Comparison of ENCODE assay signal across 24 cellular contexts in genomic region chr10:98621630-98622029, GRCh38.
DNase-seq lines count a peak whose midpoint lies in the region; FAIRE-seq and TF ChIP-seq lines count a peak whose summit lies in the region.
"Had no signal": no experiment of that assay in that cellular context is flagged by ENCODE, and none has a peak within 500 bp of the region (broad histone marks: within the 10 kb centered on the region; RNA-seq: fewer than 3 reads in every experiment).

No MANE protein-coding gene starts in this region.

- H3K9ac ChIP-seq in H9 (ENCODE audit: extremely low read depth, insufficient read length, low read length) (no peak overlapping the region), H1 (replicated peaks in 1 of 4; ENCODE audit: extremely low read depth in 1 of 4, low read depth in 3 of 4, low read length in 3 of 4) (no peak overlapping the region)

- peaks cover 29 to 40% of the 10 kb centered on the region in 2 experiments for H3K4me1 Mint-ChIP-seq in H9
- H3K4me1 Mint-ChIP-seq: CD4-positive, alpha-beta memory T cell had no signal

- no peak overlapping the region for H3K14ac ChIP-seq in H9 (ENCODE audit: insufficient read depth, low read length)
- no peak overlapping the region for H3K14ac ChIP-seq in H1 (ENCODE audit: insufficient read length)

- no peak for TF ChIP-seq POLR2A in H1 (IDR thresholded peaks at IDR 0.05; ENCODE audit: control extremely low read depth in 1 of 2, low read depth in 2 of 2, low read length in 2 of 2)

- H2AK5ac ChIP-seq in H9 (ENCODE audit: insufficient read length, low read length) (no peak overlapping the region), H1 (ENCODE audit: low read depth, low read length) (no peak overlapping the region)

- no peak overlapping the region for H3T11ph ChIP-seq in H9 (ENCODE audit: low read length)

- no peak overlapping the region for H2BK12ac ChIP-seq in H9 (ENCODE audit: insufficient read length, low read depth, low read length)
- H2BK12ac ChIP-seq in H1 (ENCODE audit: low read depth, low read length) = no peak overlapping the region

- H4K91ac ChIP-seq in H9 (ENCODE audit: insufficient read length, low read depth, low read length) (no peak overlapping the region), H1 (replicated peaks; ENCODE audit: insufficient read length, low read length) (peak overlapping the region; percentile 22)

- H3K27ac ChIP-seq in H9 (ENCODE audit: insufficient read length, low read depth, low read length) (peak overlapping the region; percentile 41), H1 (ENCODE audit: low read depth, low read length) (no peak overlapping the region), osteoblast (ENCODE audit: low read depth, low read length) (no peak overlapping the region)
- H3K27ac ChIP-seq: PC-9, SJCRH30 had no signal

- H2BK120ac ChIP-seq in H9 (ENCODE audit: low read depth, low read length, poor library complexity, severe bottlenecking) = no peak overlapping the region
- peak overlapping the region; percentile 60 for H2BK120ac ChIP-seq in H1 (replicated peaks; ENCODE audit: low read depth, low read length)

- POLR2A ChIA-PET in H1 (lab: Charles Lee; ENCODE audit: partially characterized antibody) = no interaction called here

- H3K27ac Mint-ChIP-seq in H9 = peak overlapping the region; percentile 41 to 82 (median 60); a peak in 5 of 7 replicates
- H3K27ac Mint-ChIP-seq: CD4-positive, alpha-beta memory T cell had no signal

- H3K4me1 ChIP-seq in H9 (ENCODE audit: insufficient read depth, low read length) = peaks cover 6% of the 10 kb centered on the region; the same call in 1 of the 2 replicates
- H3K4me1 ChIP-seq in H1 (replicated peaks in 1 of 4; ENCODE audit: control insufficient read depth in 3 of 4, insufficient read depth in 4 of 4, low read length in 3 of 4) = peaks cover 0 to 15% (median 9%) of the 10 kb centered on the region in 4 experiments; a peak in 4 of 7 replicates
- H3K4me1 ChIP-seq in osteoblast (ENCODE audit: insufficient read depth, low read length) = no peaks in the 10 kb centered on the region

- TF ChIP-seq CTCF in H9 (conservative IDR thresholded peaks at IDR 0.05) (no peak), H1 (IDR thresholded peaks at IDR 0.05; ENCODE audit: control extremely low read depth in 1 of 3, insufficient read depth in 1 of 3, low read depth in 1 of 3, low read length in 3 of 3) (no peak), osteoblast (IDR thresholded peaks at IDR 0.05; ENCODE audit: extremely low read depth, low read depth, low read length) (no peak)

- no peaks in the 10 kb centered on the region for H3K79me2 ChIP-seq in H9 (ENCODE audit: insufficient read depth, low read length)
- H3K79me2 ChIP-seq in H1 (ENCODE audit: control insufficient read depth in 1 of 2, insufficient read depth in 2 of 2, low read length in 2 of 2) = no peaks in the 10 kb centered on the region
- H3K79me2 ChIP-seq in osteoblast (ENCODE audit: insufficient read depth, low read length) = no peaks in the 10 kb centered on the region

- no peak overlapping the region for H3K56ac ChIP-seq in H9 (ENCODE audit: insufficient read length, low read depth, low read length)
- no peak overlapping the region for H3K56ac ChIP-seq in H1 (replicated peaks; ENCODE audit: insufficient read length, low read depth, low read length)

- peak; percentile 2 to 24; a peak in 1 of 4 replicates for TF ChIP-seq RAD21 in H1 (IDR thresholded peaks at IDR 0.05 in 1 of 2, conservative IDR thresholded peaks at IDR 0.05 in 1 of 2; ENCODE audit: low read depth in 2 of 2, low read length in 2 of 2)

- peaks cover 0 to 2% (median 0%) of the 10 kb centered on the region in 3 experiments; a peak in 1 of 7 replicates for H3K36me3 Mint-ChIP-seq in H9 (ENCODE audit: insufficient read depth in 1 of 3, low read depth in 3 of 3)
- H3K36me3 Mint-ChIP-seq: CD4-positive, alpha-beta memory T cell had no signal

- WGBS in H9 (ENCODE audit: extremely low coverage, insufficient read length, low lambda C conversion rate) = no CpG with 5 or more reads among the region's 1 CpG
- WGBS in H1 (ENCODE audit: extremely low coverage in 1 of 2, insufficient coverage in 1 of 2, insufficient read length in 1 of 2, insufficient replicate concordance in 2 of 2, low coverage in 1 of 2, low lambda C conversion rate in 2 of 2, missing lambda C conversion rate in 1 of 2), 2 experiments = 50% methylated on average over 1 of the region's 1 CpG; no CpG with 5 or more reads in 1 of the 2 experiments

- H3K4me3 ChIP-seq in H1 (ENCODE audit: extremely low read depth in 1 of 4, insufficient read depth in 2 of 4, low read depth in 3 of 4, low read length in 4 of 4) (no peak overlapping the region), osteoblast (ENCODE audit: insufficient read depth, low read length) (no peak overlapping the region)
- H3K4me3 ChIP-seq: PC-9, SJCRH30 had no signal

- no peak overlapping the region for H4K5ac ChIP-seq in H9 (ENCODE audit: insufficient read length, low read depth, low read length)
- no peak overlapping the region for H4K5ac ChIP-seq in H1 (ENCODE audit: insufficient read length, low read depth, low read length)

- H3K23me2 ChIP-seq in H9 (ENCODE audit: insufficient read length, low read depth, low read length, poor library complexity, severe bottlenecking) = no peaks in the 10 kb centered on the region
- no peaks in the 10 kb centered on the region for H3K23me2 ChIP-seq in H1 (ENCODE audit: low read depth, low read length)

- H3K27me3 Mint-ChIP-seq in H9 (ENCODE audit: low read depth) = no peaks in the 10 kb centered on the region

- in situ Hi-C loops in KBM-7 (cut with MboI; ENCODE audit: low pct_unique_long_range_greater_than_20kb, low sequenced_read_pairs) = no loop called here

- H3K79me1 ChIP-seq in H9 (ENCODE audit: insufficient read depth, low read depth, low read length, poor library complexity, severe bottlenecking) (no peaks in the 10 kb centered on the region), H1 (ENCODE audit: low read depth, low read length) (no peaks in the 10 kb centered on the region)

- H3K27me3 ChIP-seq in H9 (ENCODE audit: insufficient read depth, low read length) = no peaks in the 10 kb centered on the region
- no peaks in the 10 kb centered on the region for H3K27me3 ChIP-seq in H1 (replicated peaks in 1 of 4; ENCODE audit: control insufficient read depth in 3 of 4, extremely low read depth in 1 of 4, insufficient read depth in 3 of 4, low read length in 3 of 4)
- H3K27me3 ChIP-seq in osteoblast (ENCODE audit: insufficient read depth, low read length) = no peaks in the 10 kb centered on the region
- H3K27me3 ChIP-seq: SJCRH30 had no signal

- H2AFZ ChIP-seq in H9 (ENCODE audit: low read length) = no peak overlapping the region
- no peak overlapping the region for H2AFZ ChIP-seq in H1 (ENCODE audit: low read length)
- H2AFZ ChIP-seq in osteoblast (ENCODE audit: low read length) = no peak overlapping the region
- H2AFZ ChIP-seq: PC-9 had no signal

- H2BK20ac ChIP-seq in H9 (ENCODE audit: low read depth, low read length, poor library complexity, severe bottlenecking) (no peak overlapping the region), H1 (ENCODE audit: low read length) (no peak overlapping the region; the same call in 1 of the 2 replicates)

- no peak overlapping the region for H4K8ac ChIP-seq in H9 (replicated peaks; ENCODE audit: insufficient read length, low read depth, low read length)
- H4K8ac ChIP-seq in H1 (ENCODE audit: extremely low read depth, insufficient read depth, low read length) = no peak overlapping the region

- FAIRE-seq in H1 (lab: Jason Lieb, UNC) = peak; percentile 13
- FAIRE-seq: G401.6, GM12891, H54, HTR-8/SVneo had no signal

- H3K36me3 ChIP-seq in H1 (ENCODE audit: control insufficient read depth in 2 of 4, insufficient read depth in 4 of 4, low read length in 3 of 4) = no peaks in the 10 kb centered on the region
- no peaks in the 10 kb centered on the region for H3K36me3 ChIP-seq in osteoblast (ENCODE audit: insufficient read depth, low read length)
- H3K36me3 ChIP-seq: SJCRH30 had no signal

- DNase-seq in H9 = peak; percentile 41
- peak in 1 of 2 experiments; percentile 48 for DNase-seq in H1 (ENCODE audit: low read depth in 1 of 2, low spot score in 2 of 2)
- DNase-seq in iPS-NIHi7 (ENCODE audit: extremely low spot score) = peak; percentile 41
- DNase-seq in osteoblast (ENCODE audit: insufficient read length, low spot score, missing footprints) = peak; percentile 36
- no peak for DNase-seq in KBM-7
- DNase-seq in NCI-H2227 treated with DMSO at 0.1 percent for 48 hours (lab: John Stamatoyannopoulos, UW) = no peak
- DNase-seq in cerebellum (ENCODE audit: low spot score) = no peak
- no peak for DNase-seq in medulla oblongata (ENCODE audit: extremely low spot score)
- DNase-seq: C1 segment of cervical spinal cord; CD4-positive, alpha-beta memory T cell; COR-L47; KG1; MM.1S; NCI-H1092 treated with DMSO at 0.1 percent for 48 hours; NCI-H1436 treated with DMSO at 0.1 percent for 48 hours; NCI-H2171 treated with DMSO at 0.1 percent for 48 hours; NCI-H446; NCI-H526; PC-9; SJCRH30 had no signal

- H2BK15ac ChIP-seq in H9 (ENCODE audit: low read depth, low read length) (no peak overlapping the region), H1 (ENCODE audit: low read length) (peak overlapping the region; percentile 55; the same call in 1 of the 2 replicates)

- no peaks in the 10 kb centered on the region for H3K9me3 ChIP-seq in H9 (ENCODE audit: control insufficient read depth, low read depth, low read length)
- no peaks in the 10 kb centered on the region for H3K9me3 ChIP-seq in H1 (ENCODE audit: insufficient read depth in 2 of 2, low read depth in 1 of 2, low read length in 1 of 2)
- H3K9me3 ChIP-seq in osteoblast (ENCODE audit: low read depth, low read length) = no peaks in the 10 kb centered on the region
- H3K9me3 ChIP-seq: SJCRH30 had no signal

- H3K4ac ChIP-seq in H9 (ENCODE audit: low read depth, low read length) (no peak overlapping the region), H1 (replicated peaks; ENCODE audit: insufficient read length, low read depth, low read length) (no peak overlapping the region)

- no peak overlapping the region for H3K4me2 ChIP-seq in H9 (ENCODE audit: insufficient read depth, insufficient read length, low read length)
- H3K4me2 ChIP-seq in H1 (ENCODE audit: insufficient read depth in 1 of 2, low read depth in 2 of 2, low read length in 2 of 2) = no peak overlapping the region
- no peak overlapping the region for H3K4me2 ChIP-seq in osteoblast (ENCODE audit: insufficient read depth, low read length)
- H3K4me2 ChIP-seq: PC-9 had no signal

- no peak overlapping the region for H2BK5ac ChIP-seq in H9 (ENCODE audit: insufficient read length, low read length)
- peak overlapping the region; percentile 69; the same call in 1 of the 2 replicates for H2BK5ac ChIP-seq in H1 (ENCODE audit: low read depth, low read length)

- CTCF ChIA-PET in H1 (lab: Charles Lee; ENCODE audit: partially characterized antibody) = interaction anchor here (0.5 kb wide), 1 partner anchor 1361 kb away, joined by 3 read pairs; no protein-coding TSS in a partner anchor

- H3K23ac ChIP-seq in H9 (ENCODE audit: insufficient read length, low read depth, low read length) = no peak overlapping the region
- H3K23ac ChIP-seq in H1 (ENCODE audit: insufficient read length) = no peak overlapping the region

- H3K18ac ChIP-seq in H9 (ENCODE audit: insufficient read length, low read depth, low read length) (no peak overlapping the region), H1 (ENCODE audit: extremely low read depth, low read length) (no peak overlapping the region)

- no peak overlapping the region for H3K4me3 Mint-ChIP-seq in H9
- H3K4me3 Mint-ChIP-seq: CD4-positive, alpha-beta memory T cell had no signal

- H4K20me1 ChIP-seq in H9 (ENCODE audit: control insufficient read depth, insufficient read depth, insufficient read length) = no peaks in the 10 kb centered on the region
- no peaks in the 10 kb centered on the region for H4K20me1 ChIP-seq in H1 (replicated peaks in 1 of 2; ENCODE audit: control insufficient read depth in 1 of 2, insufficient read depth in 2 of 2, low read length in 2 of 2)
- H4K20me1 ChIP-seq in osteoblast (ENCODE audit: insufficient read depth, low read length) = no peaks in the 10 kb centered on the region

- H3K9me3 Mint-ChIP-seq in H9 = peaks cover 0 to 5% of the 10 kb centered on the region in 2 experiments; a peak in 1 of 5 replicates

- TF ChIP-seq EP300 in H1 (IDR thresholded peaks at IDR 0.05; ENCODE audit: borderline replicate concordance in 1 of 2, low read depth in 2 of 2, low read length in 2 of 2) = no peak

Comparison
In these comparisons a context has a peak if more than half of its experiments do, and no peak if none do; other contexts are left out.
1. DNase-seq: peak in H9 (single experiment), iPS-NIHi7 (single experiment) and osteoblast (single experiment); none in KBM-7 (single experiment), NCI-H2227 treated with DMSO at 0.1 percent for 48 hours (single experiment), cerebellum (single experiment) and medulla oblongata (single experiment).